Comparison of ENCODE assay signal across 10 cellular contexts in the genomic region with DNA sequence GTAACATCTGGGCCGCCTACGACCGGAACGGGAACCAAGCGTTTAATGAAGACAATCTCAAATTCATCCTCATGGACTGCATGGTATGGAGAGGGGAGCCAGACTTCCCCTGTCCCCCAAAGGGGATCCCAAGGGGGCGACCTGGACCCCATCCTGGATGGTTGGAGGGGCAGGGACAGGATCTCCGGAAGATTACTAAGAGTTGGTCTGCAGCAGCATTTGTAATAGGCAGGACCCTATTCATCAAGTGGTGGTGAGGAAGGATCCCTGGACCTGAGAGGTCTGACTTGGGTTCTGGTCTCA. TPM values are rescaled to one million over a fixed set of nuclear protein-coding genes. Genes with fewer than 3 reads are reported as not detected.
DNase-seq lines count a peak whose midpoint lies in the region; ATAC-seq and TF ChIP-seq lines count a peak whose summit lies in the region.
"Had no signal": no experiment of that assay in that cellular context is flagged by ENCODE, and none has a peak within 500 bp of the region (broad histone marks: within the 10 kb centered on the region; RNA-seq: fewer than 3 reads in every experiment).

No MANE protein-coding gene starts in this region.

- peaks cover 33% of the 10 kb centered on the region for H3K79me2 ChIP-seq in DND-41 (ENCODE audit: insufficient read depth, low read length)

- peak overlapping the region; percentile 90 for H2AFZ ChIP-seq in DND-41 (ENCODE audit: low read depth, low read length)

- whole genome bisulfite sequencing in esophagus squamous epithelium, 2 donors: 0% methylated on average over 1 of the region's 7 CpGs; no CpG with 5 or more reads in 1 of the 2 donors

- H3K36me3 ChIP-seq in DND-41 (ENCODE audit: insufficient read depth, low read length) (peaks cover 32% of the 10 kb centered on the region), RWPE2 (ENCODE audit: low read depth) (peaks cover 7% of the 10 kb centered on the region), esophagus squamous epithelium (peaks cover 0 to 18% (median 0%) of the 10 kb centered on the region in 3 donors)

- H3K9ac ChIP-seq in DND-41 (ENCODE audit: low read depth, low read length): peak overlapping the region; percentile 72

- ATAC-seq in DND-41 (ENCODE audit: insufficient read depth, low read depth) (no peak), RWPE2 (ENCODE audit: low read depth) (no peak), GM18498 (IDR thresholded peaks at IDR 0.05; ENCODE audit: unreplicated experiment) (no peak)

- no peaks in the 10 kb centered on the region for H3K9me3 Mint-ChIP-seq in progenitor cell of endocrine pancreas (ENCODE audit: low read depth)

- intact Hi-C loops in esophagus squamous epithelium (cut with DNase I): loop anchor here (10.0 kb wide), 1 partner anchor 120 kb away; a partner anchor contains a TSS

- H4K20me1 ChIP-seq in DND-41 (ENCODE audit: insufficient read depth, low read length): peaks cover 12% of the 10 kb centered on the region; the same call in 1 of the 2 replicates

- TF ChIP-seq CTCF in DND-41 (IDR thresholded peaks at IDR 0.05; ENCODE audit: borderline replicate concordance, extremely low read depth, low read length, poor library complexity, severe bottlenecking): no peak
- TF ChIP-seq CTCF in RWPE2 (IDR thresholded peaks at IDR 0.05; ENCODE audit: poor library complexity, severe bottlenecking): no peak
- no peak for TF ChIP-seq CTCF in esophagus squamous epithelium (IDR thresholded peaks at IDR 0.05)
- no peak for TF ChIP-seq CTCF in progenitor cell of endocrine pancreas (IDR thresholded peaks at IDR 0.05; ENCODE audit: unreplicated experiment)

- H3K4me1 ChIP-seq in DND-41 (ENCODE audit: insufficient read depth, low read length): peaks cover 36% of the 10 kb centered on the region
- no peaks in the 10 kb centered on the region for H3K4me1 ChIP-seq in RWPE2 (ENCODE audit: insufficient read depth, poor library complexity, severe bottlenecking)
- peaks cover 0 to 47% (median 11%) of the 10 kb centered on the region in 3 donors for H3K4me1 ChIP-seq in esophagus squamous epithelium

- H3K36me3 Mint-ChIP-seq in progenitor cell of endocrine pancreas (ENCODE audit: insufficient read depth): peaks cover 4% of the 10 kb centered on the region

- peak overlapping the region; percentile 97 for H3K4me3 Mint-ChIP-seq in progenitor cell of endocrine pancreas (ENCODE audit: low read depth)

- H3K27me3 ChIP-seq in DND-41 (ENCODE audit: insufficient read depth, low read length, poor library complexity) (no peaks in the 10 kb centered on the region), RWPE2 (ENCODE audit: insufficient read depth, poor library complexity, severe bottlenecking) (no peaks in the 10 kb centered on the region), esophagus squamous epithelium (no peaks in the 10 kb centered on the region)

- peak overlapping the region; percentile 86 for H3K4me2 ChIP-seq in DND-41 (ENCODE audit: insufficient read depth, low read length)

- H3K27ac ChIP-seq in DND-41 (ENCODE audit: low read length): peak overlapping the region; percentile 76
- H3K27ac ChIP-seq in RWPE2 (ENCODE audit: poor library complexity, severe bottlenecking): peak overlapping the region; percentile 90
- H3K27ac ChIP-seq in esophagus squamous epithelium: peak overlapping the region; percentile 95 to 98 (median 96)

- DNase-seq in DND-41: no peak
- DNase-seq in RWPE2 (ENCODE audit: low spot score): no peak
- no peak for DNase-seq in esophagus squamous epithelium (lab: John Stamatoyannopoulos, UW)
- DNase-seq in progenitor cell of endocrine pancreas (ENCODE audit: low spot score, unreplicated experiment): no peak
- no peak for DNase-seq in NCI-H2227 (lab: John Stamatoyannopoulos, UW; ENCODE audit: unreplicated experiment)
- DNase-seq in SKM-1 (lab: John Stamatoyannopoulos, UW; ENCODE audit: unreplicated experiment): no peak
- no peak for DNase-seq in HuH-7.5 (ENCODE audit: low spot score)
- DNase-seq: T-helper 9 cell had no signal

- H3K9me3 ChIP-seq in DND-41 (ENCODE audit: insufficient read depth, low read length, severe bottlenecking): no peaks in the 10 kb centered on the region
- H3K9me3 ChIP-seq in RWPE2 (ENCODE audit: severe bottlenecking): no peaks in the 10 kb centered on the region
- no peaks in the 10 kb centered on the region for H3K9me3 ChIP-seq in esophagus squamous epithelium

- no peaks in the 10 kb centered on the region for H3K27me3 Mint-ChIP-seq in progenitor cell of endocrine pancreas

- no peak for TF ChIP-seq POLR2A in esophagus squamous epithelium (IDR thresholded peaks at IDR 0.05)

- H3K4me3 ChIP-seq in DND-41 (ENCODE audit: low read depth in 1 of 2, low read length in 2 of 2) (peak overlapping the region; percentile 66 to 84; a peak in 3 of 4 replicates), RWPE2 (ENCODE audit: severe bottlenecking) (peak overlapping the region; percentile 87), esophagus squamous epithelium (peak overlapping the region; percentile 84 to 95 (median 88))

- H3K4me1 Mint-ChIP-seq in progenitor cell of endocrine pancreas (ENCODE audit: low read depth): peaks cover 17% of the 10 kb centered on the region

- H3K27ac Mint-ChIP-seq in progenitor cell of endocrine pancreas: peak overlapping the region; percentile 59

RNA-seq across cellular contexts. Expression of a gene that starts 0.7 kb away (rescaled TPM):
- total RNA-seq in esophagus squamous epithelium: 10 to 100 TPM; 41.4 to 67.1 (median 53.3) TPM
- 61.0 and 63.0 TPM in 2 replicates for total RNA-seq in progenitor cell of endocrine pancreas

RNA-seq across cellular contexts. Expression of a gene that starts 1.7 kb away (rescaled TPM):
- total RNA-seq in esophagus squamous epithelium (10 to 100 TPM; 19.7 to 32.7 (median 25.5) TPM), progenitor cell of endocrine pancreas (94.2 and 97.8 TPM in 2 replicates)

RNA-seq across cellular contexts. Expression of a gene that starts 5.7 kb away (rescaled TPM):
- total RNA-seq in esophagus squamous epithelium (100 to 1,000 TPM; 190 to 482 (median 272) TPM), progenitor cell of endocrine pancreas (93.8 and 99.1 TPM in 2 replicates)
- total RNA-seq: pulmonary artery endothelial cell had no signal

RNA-seq across cellular contexts. Expression of a gene that starts 27.0 kb away (rescaled TPM):
- total RNA-seq in esophagus squamous epithelium: 1 to 10 TPM in 1 of 4 donors, under 1 TPM in 3; 0.15 to 1.4 (median 0.65) TPM
- 112 and 113 TPM in 2 replicates for total RNA-seq in progenitor cell of endocrine pancreas

RNA-seq across cellular contexts. Expression of a gene that starts 34.5 kb away (rescaled TPM):
- total RNA-seq in esophagus squamous epithelium (100 to 1,000 TPM; 115 to 215 (median 179) TPM), progenitor cell of endocrine pancreas (299 and 301 TPM in 2 replicates)
